ENCODE assay signal across 8 cellular contexts in the genomic region with DNA sequence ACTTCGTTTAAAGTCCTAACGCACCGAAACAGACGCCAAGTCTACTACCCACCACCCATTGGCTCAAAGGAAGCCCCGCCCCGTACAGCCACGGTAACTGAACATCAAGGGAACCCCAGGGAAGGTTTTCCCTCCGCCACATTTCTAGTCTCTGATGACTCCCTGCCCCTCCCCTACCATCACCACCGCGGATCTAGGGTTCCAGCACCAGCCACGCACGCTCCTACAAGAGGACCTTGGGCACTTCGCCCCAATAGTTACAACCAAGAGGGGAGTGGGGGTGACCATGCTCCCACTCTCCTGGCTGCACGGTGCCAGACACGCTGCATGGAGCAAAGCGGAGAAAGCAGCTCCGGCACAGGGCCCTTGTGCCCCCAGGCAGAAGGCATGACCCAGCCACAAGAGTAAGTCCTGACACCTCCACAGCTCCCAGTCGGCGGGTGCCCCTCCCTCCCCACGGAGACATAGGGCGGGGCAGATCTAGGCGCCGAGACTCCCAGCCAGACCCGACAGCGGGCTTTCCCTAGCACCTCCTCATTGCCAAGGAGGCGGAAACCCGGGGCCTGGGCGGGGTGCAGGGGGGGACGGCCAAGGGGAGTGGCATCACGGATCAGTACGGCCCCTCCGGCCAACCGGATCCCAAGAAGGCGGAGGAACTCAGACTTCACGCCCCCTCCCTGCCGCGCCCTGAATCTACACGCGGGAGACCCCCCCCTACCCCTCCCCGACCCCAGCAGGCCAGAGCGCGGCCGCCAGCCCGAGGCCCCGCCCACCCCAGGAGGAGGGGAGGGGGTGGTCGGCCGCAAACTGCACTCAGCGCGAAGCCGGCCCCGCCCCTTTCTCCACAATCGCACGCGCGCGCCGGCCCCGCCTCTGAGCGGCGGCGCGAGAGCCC. TPM values are rescaled to one million over a fixed set of nuclear protein-coding genes. Genes with fewer than 3 reads are reported as not detected.
A peak's percentile ranks its signal among the peaks of the same experiment; 100 is the strongest.
DNase-seq lines count a peak whose midpoint lies in the region; ATAC-seq, FAIRE-seq and TF ChIP-seq lines count a peak whose summit lies in the region.

No MANE protein-coding gene starts in this region.

- ATAC-seq in HG02938 (IDR thresholded peaks at IDR 0.05; ENCODE audit: unreplicated experiment) = peak; percentile 17

- TF ChIP-seq CTCF in astrocyte (IDR thresholded peaks at IDR 0.05; ENCODE audit: insufficient read depth, low read depth, low read length) (no peak), hepatocyte (IDR thresholded peaks at IDR 0.05; ENCODE audit: poor library complexity) (no peak), vagina (IDR thresholded peaks at IDR 0.05) (no peak)

- no peaks in the 10 kb centered on the region for H3K9me3 ChIP-seq in astrocyte (ENCODE audit: insufficient read depth, low read depth, low read length)
- H3K9me3 ChIP-seq in hepatocyte (ENCODE audit: low read depth) = no peaks in the 10 kb centered on the region
- no peaks in the 10 kb centered on the region for H3K9me3 ChIP-seq in vagina

- peak overlapping the region; percentile 95 for H3K27ac Mint-ChIP-seq in astrocyte (ENCODE audit: unreplicated experiment)

- no peaks in the 10 kb centered on the region for H3K9me3 Mint-ChIP-seq in astrocyte (ENCODE audit: unreplicated experiment)

- peaks cover 57% of the 10 kb centered on the region for H3K79me2 ChIP-seq in astrocyte (ENCODE audit: insufficient read depth, low read length)
- H3K79me2 ChIP-seq in hepatocyte = peaks cover 49% of the 10 kb centered on the region

- H2AFZ ChIP-seq in astrocyte (ENCODE audit: low read depth, low read length) = peak overlapping the region; percentile 69
- H2AFZ ChIP-seq in hepatocyte = no peak overlapping the region

- H3K27me3 ChIP-seq in astrocyte (ENCODE audit: insufficient read depth, low read length) (no peaks in the 10 kb centered on the region), hepatocyte (no peaks in the 10 kb centered on the region), vagina (no peaks in the 10 kb centered on the region)

- WGBS in hepatocyte (ENCODE audit: low lambda C conversion rate, missing lambda C conversion rate) = 2% methylated on average over 23 of the region's 62 CpGs

- H3K36me3 ChIP-seq in astrocyte (ENCODE audit: insufficient read depth, low read length) (no peaks in the 10 kb centered on the region), hepatocyte (replicated peaks; ENCODE audit: insufficient read depth, low read depth) (no peaks in the 10 kb centered on the region), vagina (no peaks in the 10 kb centered on the region)

- intact Hi-C loops in vagina (cut with DNase I) = loop anchor here (5.0 to 10.0 kb wide), 3 partner anchors 124 to 204 kb away; partner anchors contain the start of genes PTPN9 and SNUPN

- H3K4me3 Mint-ChIP-seq in astrocyte (ENCODE audit: unreplicated experiment) = peak overlapping the region; percentile 98

- FAIRE-seq in astrocyte (lab: Jason Lieb, UNC) = peak; percentile 13

- H3K4me3 ChIP-seq in GM08714 (ENCODE audit: low read length) (peak overlapping the region; percentile 53), astrocyte (ENCODE audit: insufficient read depth, low read depth, low read length) (peak overlapping the region; percentile 86), hepatocyte (peak overlapping the region; percentile 43), vagina (peak overlapping the region; percentile 74 to 94)

- H4K20me1 ChIP-seq in astrocyte (ENCODE audit: insufficient read depth, low read length) (peaks cover 50% of the 10 kb centered on the region), hepatocyte (ENCODE audit: insufficient read depth, poor library complexity, severe bottlenecking) (peaks cover 47% of the 10 kb centered on the region)

- DNase-seq in NCI-H2081 (lab: John Stamatoyannopoulos, UW) (peak; percentile 96 to 98), T1000 (lab: John Stamatoyannopoulos, UW) (peak; percentile 94), astrocyte (ENCODE audit: low read depth) (peak; percentile 90), hepatocyte (ENCODE audit: low spot score) (peak; percentile 98), renal cortical epithelial cell (ENCODE audit: low read depth) (peak; percentile 87), vagina (ENCODE audit: extremely low spot score in 2 of 2) (peak; percentile 98 to 99)

- H3K4me1 ChIP-seq in astrocyte (ENCODE audit: insufficient read depth, low read length) (peaks cover 22% of the 10 kb centered on the region), hepatocyte (ENCODE audit: insufficient read depth) (peaks cover 11% of the 10 kb centered on the region), vagina (peaks cover 32% of the 10 kb centered on the region)

- peak overlapping the region; percentile 81 for H3K9ac ChIP-seq in astrocyte (ENCODE audit: low read length)

- no peaks in the 10 kb centered on the region for H3K9me2 ChIP-seq in hepatocyte (replicated peaks; ENCODE audit: insufficient read depth)

- no peaks in the 10 kb centered on the region for H3K27me3 Mint-ChIP-seq in astrocyte (ENCODE audit: low read depth, unreplicated experiment)

- H3K36me3 Mint-ChIP-seq in astrocyte (ENCODE audit: low read depth, unreplicated experiment) = no peaks in the 10 kb centered on the region

- H3K27ac ChIP-seq in astrocyte (ENCODE audit: low read depth, low read length) (peak overlapping the region; percentile 69), hepatocyte (peak overlapping the region; percentile 98), vagina (peak overlapping the region; percentile 99)

- peak overlapping the region; percentile 99 for H3K4me2 ChIP-seq in astrocyte (ENCODE audit: low read length)
- H3K4me2 ChIP-seq in hepatocyte = peak overlapping the region; percentile 84

- H3K4me1 Mint-ChIP-seq in astrocyte (ENCODE audit: low read depth, unreplicated experiment) = peaks cover 5% of the 10 kb centered on the region

- no peak for TF ChIP-seq POLR2A in vagina (IDR thresholded peaks at IDR 0.05)

RNA-seq across cellular contexts. Expression of gene SIN3A, which starts 0.9 kb away (rescaled TPM):
- 49.9 and 54.0 TPM in 2 replicates for total RNA-seq in astrocyte
- total RNA-seq in hepatocyte = 28.8 and 35.8 TPM in 2 replicates
- 13.3 and 16.5 TPM in 2 replicates for polyA plus RNA-seq in hepatocyte
- 18.8 and 66.0 TPM in 2 replicates for total RNA-seq in renal cortical epithelial cell
- total RNA-seq in vagina = 59.2 TPM

Comparison
In these comparisons a context has a peak if more than half of its experiments do, and no peak if none do; other contexts are left out.
1. Peak in every context shown above with its lines: DNase-seq, ATAC-seq, H3K4me3 ChIP-seq and H3K27ac ChIP-seq.